In genomic region chr3:197249542-197249941, GRCh38 we compare ENCODE assay signal across 26 cellular contexts.
"Had no signal": no experiment of that assay in that cellular context is flagged by ENCODE, and none has a peak within 500 bp of the region (broad histone marks: within the 10 kb centered on the region; RNA-seq: fewer than 3 reads in every experiment).

No MANE protein-coding gene starts in this region.

- H3K4me2 ChIP-seq: hepatocyte, smooth muscle cell had no signal

- H3K4me3 ChIP-seq: hepatocyte, left lung, lung, mucosa of descending colon, ovary, right atrium auricular region, right lobe of liver, smooth muscle cell, stomach, testis, thyroid gland, transverse colon, upper lobe of left lung had no signal

- H3K4me1 ChIP-seq: left lung, right atrium auricular region, right lobe of liver, testis, upper lobe of left lung had no signal

- ATAC-seq: left cardiac atrium; left lung; mucosa of descending colon; naive thymus-derived CD4-positive, alpha-beta T cell; natural killer cell treated with Interleukin-12 subunit alpha and Interleukin-12 subunit beta and Interleukin-15 and Interleukin-18, amount 100 ng/mL, for 72 hours; right lobe of liver; stimulated activated memory B cell treated with anti-CD40 and anti-IgM and Interleukin-4, amounts not matched to agents 10 μg/mL and 1 μg/mL and 100 μg/mL, for 72 hours; stimulated activated naive CD8-positive, alpha-beta T cell treated with anti-CD3 and anti-CD28 coated beads, Interleukin-15, Interleukin-2, amounts not matched to agents 100 U/mL and 50 U/mL, for 24 hours had no signal

- H3K9me3 ChIP-seq: testis, thyroid gland had no signal

- DNase-seq: kidney glomerular epithelial cell; left cardiac atrium; mesendoderm; mucosa of descending colon; naive thymus-derived CD4-positive, alpha-beta T cell; ovary; right lobe of liver; stimulated activated CD4-positive, alpha-beta T cell treated with anti-CD3 and anti-CD28 coated beads, Interleukin-1b, Interleukin-23, amount 100 ng/mL, for 48 hours; stimulated activated CD4-positive, alpha-beta T cell treated with anti-CD3 and anti-CD28 coated beads, Interleukin-2, amount 100 ng/mL, for 48 hours; stimulated activated CD4-positive, alpha-beta T cell treated with anti-CD3 and anti-CD28 coated beads, Interleukin-4, amount 100 ng/mL, for 4 hours; stimulated activated CD8-positive, alpha-beta memory T cell treated with anti-CD3 and anti-CD28 coated beads, Interleukin-4, amount 100 ng/mL, for 48 hours; stimulated activated naive CD8-positive, alpha-beta T cell treated with anti-CD3 and anti-CD28 coated beads, Interleukin-15, Interleukin-2, amounts not matched to agents 100 U/mL and 50 U/mL, for 24 hours; stomach; testis; thyroid gland; transverse colon; upper lobe of left lung had no signal

- H3K4me3 Mint-ChIP-seq: mesothelial cell of epicardium; naive thymus-derived CD4-positive, alpha-beta T cell; natural killer cell treated with Interleukin-12 subunit alpha and Interleukin-12 subunit beta and Interleukin-15 and Interleukin-18, amount 100 ng/mL, for 72 hours; stimulated activated memory B cell treated with anti-CD40 and anti-IgM and Interleukin-4, amounts not matched to agents 10 μg/mL and 1 μg/mL and 100 μg/mL, for 72 hours had no signal

- H3K36me3 ChIP-seq: ovary, right atrium auricular region, right lobe of liver, thyroid gland, upper lobe of left lung had no signal

- H3K27me3 Mint-ChIP-seq: naive thymus-derived CD4-positive, alpha-beta T cell; natural killer cell treated with Interleukin-12 subunit alpha and Interleukin-12 subunit beta and Interleukin-15 and Interleukin-18, amount 100 ng/mL, for 72 hours; progenitor cell of endocrine pancreas; stimulated activated memory B cell treated with anti-CD40 and anti-IgM and Interleukin-4, amounts not matched to agents 10 μg/mL and 1 μg/mL and 100 μg/mL, for 72 hours had no signal

- H2AFZ ChIP-seq: hepatocyte had no signal

- H3K27ac Mint-ChIP-seq: mesothelial cell of epicardium; naive thymus-derived CD4-positive, alpha-beta T cell; natural killer cell treated with Interleukin-12 subunit alpha and Interleukin-12 subunit beta and Interleukin-15 and Interleukin-18, amount 100 ng/mL, for 72 hours; progenitor cell of endocrine pancreas; stimulated activated memory B cell treated with anti-CD40 and anti-IgM and Interleukin-4, amounts not matched to agents 10 μg/mL and 1 μg/mL and 100 μg/mL, for 72 hours had no signal

- H3K27ac ChIP-seq: hepatocyte, left lung, ovary, right atrium auricular region, right lobe of liver, stomach, testis, thyroid gland, transverse colon, upper lobe of left lung had no signal
